Comparison of ENCODE assay signal across 1 cellular context in genomic region chr4:2878346-2878745, GRCh38.
TF ChIP-seq lines count a peak whose summit lies in the region.

No MANE protein-coding gene starts in this region.

TF ChIP-seq in K562, 482 proteins besides CTCF, POLR2A, EP300 and RAD21 (continued from another document):
- no peak for TF ChIP-seq SAP30 (IDR thresholded peaks at IDR 0.05; ENCODE audit: borderline replicate concordance, insufficient read depth, low read depth, low read length, poor library complexity, severe bottlenecking)
